20 cellular contexts compared by ENCODE assay signal in the genomic region with DNA sequence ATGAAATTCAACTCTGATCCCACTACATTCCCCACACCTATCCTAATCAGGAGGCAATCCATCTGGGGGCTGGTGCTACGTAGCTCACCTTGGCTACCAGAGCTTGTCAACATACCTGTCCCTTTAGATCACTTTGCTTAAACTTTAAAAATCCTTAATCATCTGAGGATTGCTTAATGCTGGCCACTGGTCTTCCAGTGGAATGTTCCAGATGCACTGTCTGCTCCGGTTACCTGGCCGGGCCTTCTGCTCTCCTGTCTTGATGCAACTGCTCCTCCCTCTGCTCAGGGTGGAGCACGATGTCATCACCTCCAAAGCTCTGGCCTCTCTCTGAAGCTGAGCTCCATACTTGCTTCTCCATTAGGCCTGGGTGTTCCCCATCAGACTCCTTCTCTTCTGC.
DNase-seq lines count a peak whose midpoint lies in the region; ATAC-seq and TF ChIP-seq lines count a peak whose summit lies in the region.
"Had no signal": no experiment of that assay in that cellular context is flagged by ENCODE, and none has a peak within 500 bp of the region (broad histone marks: within the 10 kb centered on the region; RNA-seq: fewer than 3 reads in every experiment).

No MANE protein-coding gene starts in this region.

- WGBS in trophoblast cell (ENCODE audit: extremely low coverage, insufficient coverage, insufficient read length), result no CpG with 5 or more reads among the region's 4 CpGs

- peaks cover 13% of the 10 kb centered on the region for H3K27me3 Mint-ChIP-seq in HFFc6 (ENCODE audit: insufficient read depth)
- peaks cover 8% of the 10 kb centered on the region for H3K27me3 Mint-ChIP-seq in activated CD4-positive, alpha-beta T cell treated with anti-CD3 and anti-CD28 coated beads, Interleukin-2, amount 10 ng/mL, durations not matched to agents 24 days and 14 days
- H3K27me3 Mint-ChIP-seq: CD4-positive, CD25-positive, alpha-beta regulatory T cell had no signal

- intact Hi-C loops in activated CD4-positive, alpha-beta T cell treated with anti-CD3 and anti-CD28 coated beads, Interleukin-2, amount 10 ng/mL, durations not matched to agents 24 days and 14 days (cut with micrococcal nuclease), result loop anchor here (5.0 kb wide), 1 partner anchor 38 kb away; no protein-coding TSS in a partner anchor
- intact Hi-C loops in left ventricle myocardium inferior (cut with micrococcal nuclease), result no loop called here

- H3K23ac ChIP-seq in trophoblast cell (ENCODE audit: low read length), result no peak overlapping the region

- H3K4me1 Mint-ChIP-seq in HFFc6 (ENCODE audit: low read depth), result peaks cover 59% of the 10 kb centered on the region
- peaks cover 8% of the 10 kb centered on the region for H3K4me1 Mint-ChIP-seq in activated CD4-positive, alpha-beta T cell treated with anti-CD3 and anti-CD28 coated beads, Interleukin-2, amount 10 ng/mL, durations not matched to agents 24 days and 14 days

- no peak overlapping the region for H2BK120ac ChIP-seq in trophoblast cell (ENCODE audit: insufficient read depth, low read length, poor library complexity)

- H2AFZ ChIP-seq in trophoblast cell (ENCODE audit: insufficient read depth, low read length, poor library complexity), result no peak overlapping the region

- no peak overlapping the region for H2BK12ac ChIP-seq in trophoblast cell (ENCODE audit: low read length)

- H4K8ac ChIP-seq in trophoblast cell (ENCODE audit: low read depth, low read length), result no peak overlapping the region

- H3K4me2 ChIP-seq in trophoblast cell (ENCODE audit: low read length), result no peak overlapping the region

- H3K36me3 Mint-ChIP-seq in HFFc6 (ENCODE audit: low read depth), result peaks cover 67% of the 10 kb centered on the region
- no peaks in the 10 kb centered on the region for H3K36me3 Mint-ChIP-seq in activated CD4-positive, alpha-beta T cell treated with anti-CD3 and anti-CD28 coated beads, Interleukin-2, amount 10 ng/mL, durations not matched to agents 24 days and 14 days (ENCODE audit: low read depth)

- H4K91ac ChIP-seq in trophoblast cell (ENCODE audit: low read depth, low read length), result no peak overlapping the region

- no peak overlapping the region for H4K12ac ChIP-seq in trophoblast cell (ENCODE audit: low read depth, low read length)

- H3K14ac ChIP-seq in trophoblast cell (ENCODE audit: low read length), result no peak overlapping the region

- no peak overlapping the region for H3K9ac ChIP-seq in trophoblast cell (ENCODE audit: low read length)

- peak overlapping the region; percentile 92 for H3K27ac Mint-ChIP-seq in HFFc6
- no peak overlapping the region for H3K27ac Mint-ChIP-seq in activated CD4-positive, alpha-beta T cell treated with anti-CD3 and anti-CD28 coated beads, Interleukin-2, amount 10 ng/mL, durations not matched to agents 24 days and 14 days
- H3K27ac Mint-ChIP-seq: CD4-positive, CD25-positive, alpha-beta regulatory T cell had no signal

- no peak overlapping the region for H3K4ac ChIP-seq in trophoblast cell (ENCODE audit: low read depth, low read length)

- no peak for DNase-seq in HFFc6
- peak; percentile 87 to 94 for DNase-seq in foreskin keratinocyte
- DNase-seq in trophoblast cell, result peak; percentile 82 to 91
- DNase-seq in activated CD4-positive, alpha-beta T cell treated with anti-CD3 and anti-CD28 coated beads, Interleukin-2, amount 10 ng/mL, durations not matched to agents 24 days and 14 days, result no peak
- no peak for DNase-seq in left ventricle myocardium inferior
- DNase-seq in Peyer's patch, result no peak
- DNase-seq: ACHN; CD4-positive, CD25-positive, alpha-beta regulatory T cell; DMS79; GOT3; KBM-7; NCI-H1092 treated with DMSO at 0.1 percent for 48 hours; NCI-H1694; NCI-H2107; NCI-H226; NCI-H526 treated with DMSO at 0.1 percent for 48 hours had no signal

- no peak overlapping the region for H2BK5ac ChIP-seq in trophoblast cell (ENCODE audit: low read depth, low read length, poor library complexity)

- H3K4me1 ChIP-seq in foreskin keratinocyte (peaks cover 23% of the 10 kb centered on the region), trophoblast cell (ENCODE audit: control insufficient read depth in 1 of 2, insufficient read depth in 2 of 2, low read length in 2 of 2) (no peaks in the 10 kb centered on the region), left ventricle myocardium inferior (no peaks in the 10 kb centered on the region), Peyer's patch (no peaks in the 10 kb centered on the region)

- ATAC-seq in SK-N-SH treated with all-trans-retinoic acid at 6 μM for 48 hours (peak; percentile 5; the same call in 2 of the 3 replicates), foreskin keratinocyte (peak; percentile 72), GM21717 (IDR thresholded peaks at IDR 0.05; ENCODE audit: unreplicated experiment) (no peak)
- ATAC-seq: GM12878 had no signal

- H3K4me3 Mint-ChIP-seq in HFFc6, result peak overlapping the region; percentile 1; the same call in 1 of the 2 replicates
- no peak overlapping the region for H3K4me3 Mint-ChIP-seq in activated CD4-positive, alpha-beta T cell treated with anti-CD3 and anti-CD28 coated beads, Interleukin-2, amount 10 ng/mL, durations not matched to agents 24 days and 14 days
- H3K4me3 Mint-ChIP-seq: CD4-positive, CD25-positive, alpha-beta regulatory T cell had no signal

- no peaks in the 10 kb centered on the region for H3K79me2 ChIP-seq in trophoblast cell (ENCODE audit: control insufficient read depth, insufficient read depth, low read length, poor library complexity)

- H3K27ac ChIP-seq in foreskin keratinocyte (no peak overlapping the region), trophoblast cell (ENCODE audit: low read depth, low read length) (no peak overlapping the region), left ventricle myocardium inferior (replicated peaks) (no peak overlapping the region), Peyer's patch (no peak overlapping the region)
- H3K27ac ChIP-seq: HL-60 had no signal

- no peaks in the 10 kb centered on the region for H3K9me3 Mint-ChIP-seq in HFFc6
- H3K9me3 Mint-ChIP-seq in activated CD4-positive, alpha-beta T cell treated with anti-CD3 and anti-CD28 coated beads, Interleukin-2, amount 10 ng/mL, durations not matched to agents 24 days and 14 days, result no peaks in the 10 kb centered on the region

- H3K36me3 ChIP-seq in trophoblast cell (ENCODE audit: control insufficient read depth in 1 of 2, insufficient read depth in 2 of 2, low read length in 2 of 2) (peaks cover 22 to 37% of the 10 kb centered on the region in 2 experiments), left ventricle myocardium inferior (peaks cover 86% of the 10 kb centered on the region), Peyer's patch (peaks cover 0 to 87% (median 0%) of the 10 kb centered on the region in 3 donors)

- no peak overlapping the region for H3K4me3 ChIP-seq in trophoblast cell (ENCODE audit: low read depth, low read length)
- no peak overlapping the region for H3K4me3 ChIP-seq in left ventricle myocardium inferior
- no peak overlapping the region for H3K4me3 ChIP-seq in Peyer's patch
- H3K4me3 ChIP-seq: GM12878 had no signal

- TF ChIP-seq CTCF in HFFc6 (IDR thresholded peaks at IDR 0.05), result no peak
- no peak for TF ChIP-seq CTCF in foreskin keratinocyte (conservative IDR thresholded peaks at IDR 0.05)
- TF ChIP-seq CTCF in left ventricle myocardium inferior (IDR thresholded peaks at IDR 0.05; ENCODE audit: borderline replicate concordance), result no peak
- TF ChIP-seq CTCF in Peyer's patch (IDR thresholded peaks at IDR 0.05), result no peak

- no peak for TF ChIP-seq POLR2A in Peyer's patch (IDR thresholded peaks at IDR 0.05)

- H3K79me1 ChIP-seq in trophoblast cell (ENCODE audit: low read length), result no peaks in the 10 kb centered on the region

- H3K9me3 ChIP-seq in trophoblast cell (ENCODE audit: insufficient read depth, low read depth, low read length), result no peaks in the 10 kb centered on the region
- H3K9me3 ChIP-seq in left ventricle myocardium inferior (replicated peaks), result no peaks in the 10 kb centered on the region
- H3K9me3 ChIP-seq in Peyer's patch, result no peaks in the 10 kb centered on the region

- H3K18ac ChIP-seq in trophoblast cell (ENCODE audit: low read length), result no peak overlapping the region

- no peaks in the 10 kb centered on the region for H3K27me3 ChIP-seq in foreskin keratinocyte
- no peaks in the 10 kb centered on the region for H3K27me3 ChIP-seq in trophoblast cell (ENCODE audit: insufficient read depth, low read length)
- no peaks in the 10 kb centered on the region for H3K27me3 ChIP-seq in left ventricle myocardium inferior (ENCODE audit: low read depth)
- no peaks in the 10 kb centered on the region for H3K27me3 ChIP-seq in Peyer's patch

- no peak overlapping the region for H2AK5ac ChIP-seq in trophoblast cell (ENCODE audit: low read length)

TF ChIP-seq in SK-N-SH treated with all-trans-retinoic acid at 6 μM for 48 hours, 23 proteins besides CTCF, POLR2A, EP300 and RAD21 (continues in another document):
- TF ChIP-seq, protein P1, sequence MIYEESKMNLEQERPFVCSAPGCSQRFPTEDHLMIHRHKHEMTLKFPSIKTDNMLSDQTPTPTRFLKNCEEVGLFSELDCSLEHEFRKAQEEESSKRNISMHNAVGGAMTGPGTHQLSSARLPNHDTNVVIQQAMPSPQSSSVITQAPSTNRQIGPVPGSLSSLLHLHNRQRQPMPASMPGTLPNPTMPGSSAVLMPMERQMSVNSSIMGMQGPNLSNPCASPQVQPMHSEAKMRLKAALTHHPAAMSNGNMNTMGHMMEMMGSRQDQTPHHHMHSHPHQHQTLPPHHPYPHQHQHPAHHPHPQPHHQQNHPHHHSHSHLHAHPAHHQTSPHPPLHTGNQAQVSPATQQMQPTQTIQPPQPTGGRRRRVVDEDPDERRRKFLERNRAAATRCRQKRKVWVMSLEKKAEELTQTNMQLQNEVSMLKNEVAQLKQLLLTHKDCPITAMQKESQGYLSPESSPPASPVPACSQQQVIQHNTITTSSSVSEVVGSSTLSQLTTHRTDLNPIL (CRISPR knock-in tag; IDR thresholded peaks at IDR 0.05; ENCODE audit: low read depth), result no peak
- TF ChIP-seq ARNTL (CRISPR knock-in tag; IDR thresholded peaks at IDR 0.05; ENCODE audit: borderline replicate concordance, low read depth) (no peak), OSR1 (CRISPR knock-in tag; IDR thresholded peaks at IDR 0.05) (no peak), PPARA (CRISPR knock-in tag; IDR thresholded peaks at IDR 0.05; ENCODE audit: borderline replicate concordance) (no peak)

Comparison
In these comparisons a context has a peak if more than half of its experiments do, and no peak if none do; other contexts are left out.
1. DNase-seq: peak in foreskin keratinocyte (2 of 2) and trophoblast cell (2 of 2); none in HFFc6 (single experiment), activated CD4-positive, alpha-beta T cell treated with anti-CD3 and anti-CD28 coated beads, Interleukin-2, amount 10 ng/mL, durations not matched to agents 24 days and 14 days (single experiment), left ventricle myocardium inferior (single experiment) and Peyer's patch (0 of 3).